In genomic region chr2:65416945-65417344, GRCh38 we compare ENCODE assay signal across 14 cellular contexts. TPM values are rescaled to one million over a fixed set of nuclear protein-coding genes. Genes with fewer than 3 reads are reported as not detected.
DNase-seq lines count a peak whose midpoint lies in the region; ATAC-seq and TF ChIP-seq lines count a peak whose summit lies in the region.
"Had no signal": no experiment of that assay in that cellular context is flagged by ENCODE, and none has a peak within 500 bp of the region (broad histone marks: within the 10 kb centered on the region; RNA-seq: fewer than 3 reads in every experiment).

No MANE protein-coding gene starts in this region.

- peak; percentile 98 for ATAC-seq in body of pancreas
- ATAC-seq in stimulated activated naive CD8-positive, alpha-beta T cell treated with anti-CD3 and anti-CD28 coated beads, Interleukin-15, amount 100 ng/mL, for 72 hours = peak; percentile 24
- no peak for ATAC-seq in GM19397 (IDR thresholded peaks at IDR 0.05; ENCODE audit: unreplicated experiment)

- no peaks in the 10 kb centered on the region for H3K9me3 ChIP-seq in body of pancreas
- no peaks in the 10 kb centered on the region for H3K9me3 ChIP-seq in ascending aorta

- H3K4me3 ChIP-seq in body of pancreas (no peak overlapping the region), ascending aorta (no peak overlapping the region)
- H3K4me3 ChIP-seq: cardiac muscle cell had no signal

- 11 to 29% methylated on average over 3 of the region's 3 CpGs for WGBS in body of pancreas, 2 donors

- H3K27ac Mint-ChIP-seq in stimulated activated naive CD8-positive, alpha-beta T cell treated with anti-CD3 and anti-CD28 coated beads, Interleukin-15, amount 100 ng/mL, for 72 hours = peak overlapping the region in 1 of 2 donors; percentile 39
- H3K27ac Mint-ChIP-seq: memory B cell had no signal

- DNase-seq in activated gamma-delta T cell treated with Interleukin-2 at 50 U/mL for 16 hours = peak; percentile 19
- DNase-seq in activated gamma-delta T cell (lab: John Stamatoyannopoulos, UW) = no peak
- DNase-seq in NCI-H2171 treated with DMSO at 0.1 percent for 48 hours (lab: John Stamatoyannopoulos, UW) = peak; percentile 83
- peak; percentile 80 to 92 (median 90) for DNase-seq in body of pancreas
- DNase-seq in stimulated activated naive CD8-positive, alpha-beta T cell treated with anti-CD3 and anti-CD28 coated beads, Interleukin-15, amount 100 ng/mL, for 72 hours = no peak
- no peak for DNase-seq in ascending aorta (ENCODE audit: low spot score in 2 of 2)
- no peak for DNase-seq in AG20443 (ENCODE audit: low spot score)
- DNase-seq: ACHN, hippocampal formation, SHP77, trophoblast cell had no signal

- H3K27me3 ChIP-seq in body of pancreas = no peaks in the 10 kb centered on the region
- no peaks in the 10 kb centered on the region for H3K27me3 ChIP-seq in ascending aorta
- H3K27me3 ChIP-seq: cardiac muscle cell had no signal

- peak overlapping the region; percentile 74 to 91 (median 82) for H3K27ac ChIP-seq in body of pancreas
- no peak overlapping the region for H3K27ac ChIP-seq in ascending aorta
- H3K27ac ChIP-seq: cardiac muscle cell had no signal

- H3K4me3 Mint-ChIP-seq in stimulated activated naive CD8-positive, alpha-beta T cell treated with anti-CD3 and anti-CD28 coated beads, Interleukin-15, amount 100 ng/mL, for 72 hours = peak overlapping the region in 1 of 2 donors; percentile 13
- H3K4me3 Mint-ChIP-seq: memory B cell had no signal

- no peaks in the 10 kb centered on the region for H3K36me3 ChIP-seq in body of pancreas (replicated peaks in 1 of 2; ENCODE audit: insufficient read depth in 1 of 2, low read depth in 2 of 2)
- H3K36me3 ChIP-seq in ascending aorta = no peaks in the 10 kb centered on the region
- H3K36me3 ChIP-seq: cardiac muscle cell had no signal

- H3K9me3 Mint-ChIP-seq in stimulated activated naive CD8-positive, alpha-beta T cell treated with anti-CD3 and anti-CD28 coated beads, Interleukin-15, amount 100 ng/mL, for 72 hours = peaks cover 0 to 5% of the 10 kb centered on the region in 2 donors

- peaks cover 57% of the 10 kb centered on the region for H3K4me1 ChIP-seq in body of pancreas
- peaks cover 0 to 9% of the 10 kb centered on the region in 2 donors for H3K4me1 ChIP-seq in ascending aorta

- TF ChIP-seq CTCF in body of pancreas (IDR thresholded peaks at IDR 0.05) (peak in 1 of 7 experiments; percentile 13), ascending aorta (IDR thresholded peaks at IDR 0.05) (no peak)

- peaks cover 33% of the 10 kb centered on the region for H3K27me3 Mint-ChIP-seq in stimulated activated naive CD8-positive, alpha-beta T cell treated with anti-CD3 and anti-CD28 coated beads, Interleukin-15, amount 100 ng/mL, for 72 hours

- peak in 1 of 3 donors; percentile 47 for TF ChIP-seq POLR2A in body of pancreas (IDR thresholded peaks at IDR 0.05)

- intact Hi-C loops in body of pancreas (cut with DNase I) (no loop called here), ascending aorta (cut with DNase I) (no loop called here)

- H3K4me1 Mint-ChIP-seq in stimulated activated naive CD8-positive, alpha-beta T cell treated with anti-CD3 and anti-CD28 coated beads, Interleukin-15, amount 100 ng/mL, for 72 hours = peaks cover 39% of the 10 kb centered on the region

RNA-seq across cellular contexts. Expression of gene SPRED2, which starts 15.5 kb away (rescaled TPM):
- total RNA-seq in body of pancreas = 10 to 100 TPM; 16.1 to 16.2 TPM
- 18.5 TPM for total RNA-seq in ascending aorta

Comparison
In these comparisons a context has a peak if more than half of its experiments do, and no peak if none do; other contexts are left out.
1. DNase-seq: peak in activated gamma-delta T cell treated with Interleukin-2 at 50 U/mL for 16 hours (single experiment), NCI-H2171 treated with DMSO at 0.1 percent for 48 hours (single experiment) and body of pancreas (4 of 4); none in activated gamma-delta T cell (single experiment), stimulated activated naive CD8-positive, alpha-beta T cell treated with anti-CD3 and anti-CD28 coated beads, Interleukin-15, amount 100 ng/mL, for 72 hours (0 of 2), ascending aorta (0 of 2) and AG20443 (single experiment).
2. H3K27ac ChIP-seq: peak in body of pancreas (4 of 4); none in ascending aorta (0 of 2).